28 cellular contexts compared by ENCODE assay signal in the genomic region with DNA sequence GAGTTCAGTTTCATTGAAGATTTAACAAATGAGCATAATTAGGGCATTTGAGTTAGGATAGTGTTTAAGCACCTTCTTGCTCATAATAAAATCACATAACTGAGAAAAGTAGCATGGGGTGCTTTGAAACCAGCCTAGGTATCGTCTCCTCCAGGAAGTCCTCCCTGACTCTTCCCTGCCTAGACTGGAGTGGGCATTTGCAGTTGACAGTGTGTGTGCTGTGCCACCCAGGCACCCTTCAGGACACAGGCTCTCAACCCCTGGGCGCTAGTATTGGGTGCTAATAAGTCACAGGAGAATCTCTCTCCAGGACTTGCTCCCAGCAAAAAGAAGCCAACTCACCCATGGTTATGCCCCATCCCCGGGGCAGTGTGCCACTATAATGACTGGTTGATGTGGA.
"Had no signal": no experiment of that assay in that cellular context is flagged by ENCODE, and none has a peak within 500 bp of the region (broad histone marks: within the 10 kb centered on the region; RNA-seq: fewer than 3 reads in every experiment).

No MANE protein-coding gene starts in this region.

- H3K4me1 ChIP-seq: parathyroid adenoma, psoas muscle, sigmoid colon, suprapubic skin, testis, tibial artery, transverse colon, upper lobe of right lung, uterus had no signal

- H3K27me3 ChIP-seq: ovary, right lobe of liver, sigmoid colon, suprapubic skin, testis, tibial artery, transverse colon, upper lobe of right lung, uterus had no signal

- DNase-seq: nephron progenitor cell; occipital lobe; ovary; posterior cingulate gyrus; psoas muscle; right cardiac atrium; right lobe of liver; sigmoid colon; small intestine; stimulated activated CD4-positive, alpha-beta T cell treated with anti-CD3 and anti-CD28 coated beads, Interleukin-15, amount 100 ng/mL, for 24 hours; stimulated activated CD4-positive, alpha-beta T cell treated with anti-CD3 and anti-CD28 coated beads, Interleukin-2, amount 100 ng/mL, for 24 hours; stimulated activated CD4-positive, alpha-beta T cell treated with anti-CD3 and anti-CD28 coated beads, Interleukin-2, amount 100 ng/mL, for 48 hours; stimulated activated CD4-positive, alpha-beta T cell treated with anti-CD3 and anti-CD28 coated beads, Interleukin-4, amount 100 ng/mL, for 4 hours; stimulated activated CD8-positive, alpha-beta memory T cell treated with anti-CD3 and anti-CD28 coated beads, Interleukin-4, amount 100 ng/mL, for 48 hours; stimulated activated naive CD4-positive, alpha-beta T cell; stimulated activated naive CD8-positive, alpha-beta T cell treated with anti-CD3 and anti-CD28 coated beads, Interleukin-15, amount 100 ng/mL, for 72 hours; stimulated activated naive CD8-positive, alpha-beta T cell treated with anti-CD3 and anti-CD28 coated beads, Interleukin-15, Interleukin-2, amounts not matched to agents 100 U/mL and 50 U/mL, for 24 hours; substantia nigra; testis; tibial artery; transverse colon; upper lobe of right lung; uterus had no signal

- H3K9me3 ChIP-seq: ovary, psoas muscle, right lobe of liver, sigmoid colon, suprapubic skin, testis, tibial artery, transverse colon, upper lobe of right lung, uterus had no signal

- H3K36me3 ChIP-seq: ovary, right lobe of liver, sigmoid colon, suprapubic skin, tibial artery, transverse colon, upper lobe of right lung, uterus had no signal

- H3K4me3 ChIP-seq: ovary, psoas muscle, right lobe of liver, sigmoid colon, suprapubic skin, testis, tibial artery, transverse colon, upper lobe of right lung, uterus had no signal

- H2AFZ ChIP-seq: parathyroid adenoma had no signal

- H3K27ac ChIP-seq: ovary, parathyroid adenoma, psoas muscle, right lobe of liver, sigmoid colon, suprapubic skin, testis, tibial artery, transverse colon, upper lobe of right lung, uterus had no signal

- H3K9ac ChIP-seq: parathyroid adenoma had no signal

- ATAC-seq: naive thymus-derived CD8-positive, alpha-beta T cell; natural killer cell treated with Interleukin-12 subunit alpha and Interleukin-12 subunit beta and Interleukin-15 and Interleukin-18, amount 100 ng/mL, for 72 hours; psoas muscle; right cardiac atrium; right lobe of liver; stimulated activated memory B cell treated with anti-CD40 and anti-IgM and Interleukin-4, amounts not matched to agents 10 μg/mL and 1 μg/mL and 100 μg/mL, for 72 hours; stimulated activated naive CD8-positive, alpha-beta T cell treated with anti-CD3 and anti-CD28 coated beads, Interleukin-15, amount 100 ng/mL, for 72 hours; stimulated activated naive CD8-positive, alpha-beta T cell treated with anti-CD3 and anti-CD28 coated beads, Interleukin-15, Interleukin-2, amounts not matched to agents 100 U/mL and 50 U/mL, for 24 hours; upper lobe of right lung had no signal
